In genomic region chr22:39750759-39751158, GRCh38 we compare ENCODE assay signal across 20 cellular contexts.
DNase-seq lines count a peak whose midpoint lies in the region; ATAC-seq, FAIRE-seq and TF ChIP-seq lines count a peak whose summit lies in the region.
"Had no signal": no experiment of that assay in that cellular context is flagged by ENCODE, and none has a peak within 500 bp of the region (broad histone marks: within the 10 kb centered on the region; RNA-seq: fewer than 3 reads in every experiment).

No MANE protein-coding gene starts in this region.

- no peak for TF ChIP-seq EP300 in GM12878 (IDR thresholded peaks at IDR 0.05; ENCODE audit: borderline replicate concordance in 1 of 2, control insufficient read depth in 1 of 2, low read depth in 2 of 2, low read length in 2 of 2)

- no peaks in the 10 kb centered on the region for H3K9me3 Mint-ChIP-seq in activated T-cell treated with anti-CD3 and anti-CD28 coated beads, Interleukin-2, amount 50 U/mL, for 72 hours
- no peaks in the 10 kb centered on the region for H3K9me3 Mint-ChIP-seq in activated B cell treated with CpG ODN at 0.5 μM for 24 hours
- H3K9me3 Mint-ChIP-seq: CD4-positive, CD25-positive, alpha-beta regulatory T cell; CD8-positive, alpha-beta T cell; HFFc6 had no signal

- H4K20me1 ChIP-seq in GM12878 (ENCODE audit: control insufficient read depth, insufficient read depth) = no peaks in the 10 kb centered on the region
- H4K20me1 ChIP-seq: BLaER1 had no signal

- H3K4me3 ChIP-seq in GM12878 = no peak overlapping the region
- H3K4me3 ChIP-seq: BLaER1, HAP-1 had no signal

- WGBS in GM12878 (ENCODE audit: insufficient coverage, insufficient replicate concordance, low lambda C conversion rate, missing lambda C conversion rate) = 5% methylated on average over 2 of the region's 2 CpGs

- RAD21 ChIA-PET in GM12878 (lab: Charles Lee; ENCODE audit: unreplicated experiment) = no interaction called here

- BruUV-seq in GM12878 (replicated peaks; lab: Mats Ljungman, UMichigan) = no TSS peak

- H3K27ac ChIP-seq in GM12878 (ENCODE audit: control insufficient read depth, insufficient read depth) = no peak overlapping the region
- H3K27ac ChIP-seq: BLaER1, C4-2B had no signal

- no peak overlapping the region for H2AFZ ChIP-seq in GM12878 (ENCODE audit: control insufficient read depth, low read depth, low read length)

- H3K27me3 ChIP-seq in GM12878 (replicated peaks in 1 of 2; ENCODE audit: control insufficient read depth in 2 of 2, insufficient read depth in 2 of 2, low read length in 1 of 2) = no peaks in the 10 kb centered on the region
- H3K27me3 ChIP-seq: BLaER1 had no signal

- H3K4me1 Mint-ChIP-seq in activated T-cell treated with anti-CD3 and anti-CD28 coated beads, Interleukin-2, amount 50 U/mL, for 72 hours (ENCODE audit: low read depth) = peaks cover 23% of the 10 kb centered on the region
- H3K4me1 Mint-ChIP-seq in activated B cell treated with CpG ODN at 0.5 μM for 24 hours = peaks cover 16% of the 10 kb centered on the region

- H3K36me3 Mint-ChIP-seq in activated T-cell treated with anti-CD3 and anti-CD28 coated beads, Interleukin-2, amount 50 U/mL, for 72 hours (ENCODE audit: insufficient read depth in 2 of 2) = no peaks in the 10 kb centered on the region
- H3K36me3 Mint-ChIP-seq in activated B cell treated with CpG ODN at 0.5 μM for 24 hours (ENCODE audit: low read depth) = no peaks in the 10 kb centered on the region
- H3K36me3 Mint-ChIP-seq: CD4-positive, CD25-positive, alpha-beta regulatory T cell; CD8-positive, alpha-beta T cell had no signal

- TF ChIP-seq RAD21 in GM12878 (IDR thresholded peaks at IDR 0.05; ENCODE audit: insufficient read depth, low read depth, low read length) = no peak

- H3K4me2 ChIP-seq in GM12878 (ENCODE audit: control insufficient read depth, insufficient read depth) = no peak overlapping the region
- H3K4me2 ChIP-seq: BLaER1 had no signal

- peak overlapping the region; percentile 10 for H3K27ac Mint-ChIP-seq in activated T-cell treated with anti-CD3 and anti-CD28 coated beads, Interleukin-2, amount 50 U/mL, for 72 hours
- peak overlapping the region; percentile 6 for H3K27ac Mint-ChIP-seq in activated B cell treated with CpG ODN at 0.5 μM for 24 hours
- H3K27ac Mint-ChIP-seq: B cell; CD4-positive, CD25-positive, alpha-beta regulatory T cell; CD8-positive, alpha-beta T cell; HFFc6 had no signal

- no peak for DNase-seq in activated T-cell treated with anti-CD3 and anti-CD28 coated beads, Interleukin-2, amount 50 U/mL, for 72 hours
- DNase-seq in activated T-cell treated with anti-CD3 and anti-CD28 coated beads, Interleukin-2, amount 50 U/mL, for 1 hour = no peak
- DNase-seq in activated B cell treated with CpG ODN at 0.5 μM for 24 hours = no peak
- DNase-seq in GM12878 (ENCODE audit: low read depth, low spot score) = no peak
- no peak for DNase-seq in GM10248 (ENCODE audit: extremely low spot score)
- DNase-seq: Caco-2; CD4-positive, CD25-positive, alpha-beta regulatory T cell; CD8-positive, alpha-beta T cell; DMS153; DND-41; GOT3; HFFc6 had no signal

- no peak for FAIRE-seq in GM12878 (lab: Jason Lieb, UNC)
- FAIRE-seq: G401.6, GM12891, H54 had no signal

- no peak overlapping the region for H3K4me3 Mint-ChIP-seq in activated T-cell treated with anti-CD3 and anti-CD28 coated beads, Interleukin-2, amount 50 U/mL, for 72 hours
- H3K4me3 Mint-ChIP-seq in activated B cell treated with CpG ODN at 0.5 μM for 24 hours = no peak overlapping the region
- H3K4me3 Mint-ChIP-seq: B cell; CD4-positive, CD25-positive, alpha-beta regulatory T cell; CD8-positive, alpha-beta T cell; HFFc6 had no signal

- POLR2A ChIA-PET in activated B cell treated with CpG ODN at 0.5 μM for 24 hours (lab: Charles Lee) (no interaction called here), GM12878 (lab: Charles Lee) (interaction anchor here (1.6 kb wide), 1 partner anchor 16 kb away, joined by 3 read pairs; no protein-coding TSS in a partner anchor), GM10248 (lab: Yijun Ruan, JAX) (no interaction called here)

- no peak for ATAC-seq in activated T-cell treated with anti-CD3 and anti-CD28 coated beads, Interleukin-2, amount 50 U/mL, for 72 hours (replicated peaks in 1 of 2)
- ATAC-seq in activated B cell treated with CpG ODN at 0.5 μM for 24 hours (ENCODE audit: low read depth) = no peak
- ATAC-seq in GM12878 = no peak
- no peak for ATAC-seq in GM18867 (IDR thresholded peaks at IDR 0.05; ENCODE audit: unreplicated experiment)
- ATAC-seq: CD8-positive, alpha-beta T cell had no signal

- H3K27me3 Mint-ChIP-seq in activated T-cell treated with anti-CD3 and anti-CD28 coated beads, Interleukin-2, amount 50 U/mL, for 72 hours (ENCODE audit: low read depth) = no peaks in the 10 kb centered on the region
- H3K27me3 Mint-ChIP-seq in activated B cell treated with CpG ODN at 0.5 μM for 24 hours = peaks cover 4% of the 10 kb centered on the region
- H3K27me3 Mint-ChIP-seq: CD4-positive, CD25-positive, alpha-beta regulatory T cell had no signal

- no peaks in the 10 kb centered on the region for H3K4me1 ChIP-seq in GM12878 (ENCODE audit: control insufficient read depth, insufficient read depth, low read length)
- H3K4me1 ChIP-seq: Caco-2, HAP-1 had no signal

- in situ Hi-C loops in GM12878 (cut with MboI) = no loop called here

- H3K9ac ChIP-seq in GM12878 (ENCODE audit: control insufficient read depth, insufficient read depth, low read length) = no peak overlapping the region
- H3K9ac ChIP-seq: BLaER1 had no signal

- no peaks in the 10 kb centered on the region for H3K79me2 ChIP-seq in GM12878 (ENCODE audit: control insufficient read depth, insufficient read depth, low read length)

- CTCF ChIA-PET in activated B cell treated with CpG ODN at 0.5 μM for 24 hours (lab: Charles Lee) (no interaction called here), GM12878 (lab: Yijun Ruan, JAX) (no interaction called here), GM10248 (lab: Yijun Ruan, JAX) (interaction anchor here (1.2 kb wide), 1 partner anchor 12 kb away, joined by 3 read pairs; no protein-coding TSS in a partner anchor)

- TF ChIP-seq CTCF in activated B cell treated with CpG ODN at 0.5 μM for 24 hours (IDR thresholded peaks at IDR 0.05) (no peak), GM12878 (IDR thresholded peaks at IDR 0.05 in 2 of 3, conservative IDR thresholded peaks at IDR 0.05 in 1 of 3; ENCODE audit: control insufficient read depth in 2 of 3, extremely low read depth in 1 of 3, insufficient read depth in 1 of 3, low read depth in 3 of 3, low read length in 3 of 3) (no peak), GM10248 (IDR thresholded peaks at IDR 0.05; ENCODE audit: control extremely low read depth, extremely low read depth, low read depth, missing control alignments) (no peak)

- no peaks in the 10 kb centered on the region for H3K36me3 ChIP-seq in GM12878 (ENCODE audit: control insufficient read depth in 2 of 2, insufficient read depth in 2 of 2, low read length in 1 of 2)
- H3K36me3 ChIP-seq: BLaER1, HAP-1 had no signal

- SMC1A ChIA-PET in GM12878 (lab: Charles Lee; ENCODE audit: uncharacterized antibody, unreplicated experiment) = interaction anchor here (1.0 to 2.0 kb wide), 2 partner anchors 72 to 183 kb away, joined by 3 to 7 read pairs; no protein-coding TSS in a partner anchor

- TF ChIP-seq POLR2A in GM12878 (IDR thresholded peaks at IDR 0.05; ENCODE audit: low read depth, low read length) = no peak

- H3K9me3 ChIP-seq in GM12878 (replicated peaks; ENCODE audit: control insufficient read depth, insufficient read depth, low read length) = no peaks in the 10 kb centered on the region; the same call in 1 of the 3 replicates
- H3K9me3 ChIP-seq: BLaER1, Caco-2, HAP-1 had no signal

- intact Hi-C loops in activated B cell treated with CpG ODN at 0.5 μM for 24 hours (cut with micrococcal nuclease) (no loop called here), GM12878 (cut with micrococcal nuclease; ENCODE audit: unreplicated experiment) (no loop called here)

TF ChIP-seq in GM12878, 131 proteins besides CTCF, POLR2A, EP300 and RAD21:
- TF ChIP-seq NFIC (IDR thresholded peaks at IDR 0.05; ENCODE audit: low read depth, low read length) (peak; percentile 36; the same call in 1 of the 2 replicates), EED (IDR thresholded peaks at IDR 0.05; ENCODE audit: low read depth) (0 out of 2 replicates have a peak, but pooled peaks have one; percentile 25), JUNB (IDR thresholded peaks at IDR 0.05) (peak; percentile 56), ZNF687 (IDR thresholded peaks at IDR 0.05) (no peak)
TF ChIP-seq in GM12878: peak in this region for 3.
